Comparison of ENCODE assay signal across 9 cellular contexts in the genomic region with DNA sequence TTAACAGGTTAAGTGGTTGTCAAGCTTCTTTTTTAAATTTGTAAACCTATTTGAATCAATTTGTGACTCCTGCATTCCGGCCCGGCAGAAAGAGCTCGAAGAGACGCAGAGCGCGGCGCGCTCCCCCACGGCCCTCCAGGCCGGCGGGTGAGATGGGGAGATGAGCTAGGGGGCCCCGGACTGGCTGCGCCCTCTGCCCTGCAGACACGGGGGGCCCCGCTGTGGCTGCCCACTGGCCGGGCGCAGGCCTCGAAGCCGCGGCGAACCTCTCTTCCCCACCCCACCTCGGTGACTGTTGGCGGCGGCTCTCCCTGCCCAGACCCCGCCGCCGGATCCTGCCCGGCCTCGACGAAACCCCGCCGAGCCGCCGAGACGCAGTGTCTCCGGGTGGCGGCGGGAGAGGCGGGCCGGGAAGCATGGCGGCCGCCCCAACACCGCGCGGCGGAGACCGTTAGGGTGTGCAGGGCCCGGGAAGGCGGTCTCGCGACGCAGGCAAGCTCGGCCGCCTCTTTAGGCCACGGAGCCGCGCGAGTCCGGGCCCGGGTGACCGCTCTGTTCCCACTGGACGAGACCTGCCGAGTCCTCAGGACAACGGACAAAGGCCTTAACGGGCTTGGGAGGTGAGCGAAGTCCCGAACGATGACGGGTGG. TPM values are rescaled to one million over a fixed set of nuclear protein-coding genes. Genes with fewer than 3 reads are reported as not detected.
DNase-seq lines count a peak whose midpoint lies in the region; ATAC-seq, FAIRE-seq and TF ChIP-seq lines count a peak whose summit lies in the region.
"Had no signal": no experiment of that assay in that cellular context is flagged by ENCODE, and none has a peak within 500 bp of the region (broad histone marks: within the 10 kb centered on the region; RNA-seq: fewer than 3 reads in every experiment).

No MANE protein-coding gene starts in this region.

- intact Hi-C loops in body of pancreas (cut with DNase I) (no loop called here), kidney (cut with DNase I) (no loop called here)

- peak; percentile 6 for ATAC-seq in body of pancreas
- ATAC-seq in stimulated activated naive CD8-positive, alpha-beta T cell treated with anti-CD3 and anti-CD28 coated beads, Interleukin-15, amount 100 ng/mL, for 72 hours: no peak

- H3K36me3 ChIP-seq in body of pancreas (replicated peaks in 1 of 2; ENCODE audit: insufficient read depth in 1 of 2, low read depth in 2 of 2): no peaks in the 10 kb centered on the region
- H3K36me3 ChIP-seq in kidney (ENCODE audit: control insufficient read depth in 1 of 2, insufficient read depth in 2 of 2, low read length in 2 of 2): no peaks in the 10 kb centered on the region

- H3K27me3 Mint-ChIP-seq in stimulated activated naive CD8-positive, alpha-beta T cell treated with anti-CD3 and anti-CD28 coated beads, Interleukin-15, amount 100 ng/mL, for 72 hours: peaks cover 35% of the 10 kb centered on the region

- peak overlapping the region; percentile 4 to 69 for H3K9ac ChIP-seq in kidney (ENCODE audit: low read length in 2 of 2)

- WGBS in body of pancreas, 2 donors: 25 to 53% methylated on average over 20 to 65 of the region's 69 CpGs

- H3K4me3 Mint-ChIP-seq in stimulated activated naive CD8-positive, alpha-beta T cell treated with anti-CD3 and anti-CD28 coated beads, Interleukin-15, amount 100 ng/mL, for 72 hours: peak overlapping the region; percentile 19 to 68

- no peak overlapping the region for H3K4me3 ChIP-seq in body of pancreas
- H3K4me3 ChIP-seq in kidney (ENCODE audit: low read length in 2 of 2): peak overlapping the region; percentile 15 to 52

- no peaks in the 10 kb centered on the region for H3K9me3 ChIP-seq in body of pancreas
- H3K9me3 ChIP-seq in kidney (ENCODE audit: control insufficient read depth in 1 of 2, low read length in 2 of 2): no peaks in the 10 kb centered on the region

- TF ChIP-seq CTCF in body of pancreas (IDR thresholded peaks at IDR 0.05) (no peak), kidney (IDR thresholded peaks at IDR 0.05; ENCODE audit: borderline replicate concordance, extremely low read depth, insufficient read depth) (no peak)

- peaks cover 4% of the 10 kb centered on the region for H3K4me1 Mint-ChIP-seq in stimulated activated naive CD8-positive, alpha-beta T cell treated with anti-CD3 and anti-CD28 coated beads, Interleukin-15, amount 100 ng/mL, for 72 hours

- no peak for FAIRE-seq in kidney (lab: Jason Lieb, UNC)

- no peak for TF ChIP-seq POLR2A in body of pancreas (IDR thresholded peaks at IDR 0.05)

- no peaks in the 10 kb centered on the region for H3K9me3 Mint-ChIP-seq in stimulated activated naive CD8-positive, alpha-beta T cell treated with anti-CD3 and anti-CD28 coated beads, Interleukin-15, amount 100 ng/mL, for 72 hours

- no peaks in the 10 kb centered on the region for H3K4me1 ChIP-seq in body of pancreas
- peaks cover 0 to 6% of the 10 kb centered on the region in 2 donors for H3K4me1 ChIP-seq in kidney (ENCODE audit: control insufficient read depth in 1 of 2, insufficient read depth in 1 of 2, low read depth in 1 of 2, low read length in 2 of 2)

- H3K27me3 ChIP-seq in body of pancreas: no peaks in the 10 kb centered on the region

- DNase-seq in DMS53 (lab: John Stamatoyannopoulos, UW): peak; percentile 84
- no peak for DNase-seq in DMS53 treated with DMSO at 0.1 percent for 48 hours (lab: John Stamatoyannopoulos, UW; ENCODE audit: unreplicated experiment)
- DNase-seq in body of pancreas: no peak
- peak; percentile 77 for DNase-seq in kidney
- DNase-seq in stimulated activated naive CD8-positive, alpha-beta T cell treated with anti-CD3 and anti-CD28 coated beads, Interleukin-15, amount 100 ng/mL, for 72 hours: peak in 1 of 2 donors; percentile 42
- DNase-seq in A172 (ENCODE audit: low spot score): no peak
- DNase-seq in NCI-H2171 (lab: John Stamatoyannopoulos, UW): no peak
- DNase-seq in activated CD4-positive, CD25-positive, alpha-beta regulatory T cell treated with anti-CD3 and anti-CD28 coated beads, Interleukin-2, amount 50 U/mL, for 72 hours: no peak
- DNase-seq: activated CD4-positive, alpha-beta T cell treated with anti-CD3 and anti-CD28 coated beads for 48 hours had no signal

- no peak overlapping the region for H3K27ac ChIP-seq in body of pancreas
- peak overlapping the region; percentile 70 to 71 for H3K27ac ChIP-seq in kidney (ENCODE audit: low read depth in 2 of 2, low read length in 2 of 2)

- H3K27ac Mint-ChIP-seq in stimulated activated naive CD8-positive, alpha-beta T cell treated with anti-CD3 and anti-CD28 coated beads, Interleukin-15, amount 100 ng/mL, for 72 hours: peak overlapping the region in 1 of 2 donors; percentile 51

RNA-seq across cellular contexts. Expression of gene NUP42, which starts 24.1 kb away (rescaled TPM):
- total RNA-seq in body of pancreas: 10 to 100 TPM in 1 of 2 donors, 1 to 10 TPM in 1; 9.6 to 31.9 TPM
- 28.8 TPM for total RNA-seq in kidney
- polyA plus RNA-seq in kidney (ENCODE audit: insufficient read depth, low read depth, low replicate concordance): 24.8 TPM
- total RNA-seq in A172 (2014; rRNA removed; shearing (Covaris generic)): 67.8 and 70.4 TPM in 2 replicates

RNA-seq across cellular contexts. Expression of gene GPNMB, which starts 40.6 kb away (rescaled TPM):
- total RNA-seq in body of pancreas (10 to 100 TPM; 17.5 to 18.9 TPM), kidney (60.6 TPM)
- polyA plus RNA-seq in kidney (ENCODE audit: insufficient read depth, low read depth, low replicate concordance): 43.9 TPM
- 333 and 346 TPM in 2 replicates for total RNA-seq in A172 (2014; rRNA removed; shearing (Covaris generic))

Comparison
In these comparisons a context has a peak if more than half of its experiments do, and no peak if none do; other contexts are left out.
1. DNase-seq: peak in DMS53 (single experiment) and kidney (single experiment); none in DMS53 treated with DMSO at 0.1 percent for 48 hours (single experiment), body of pancreas (0 of 4), A172 (single experiment), NCI-H2171 (single experiment) and activated CD4-positive, CD25-positive, alpha-beta regulatory T cell treated with anti-CD3 and anti-CD28 coated beads, Interleukin-2, amount 50 U/mL, for 72 hours (single experiment).
2. H3K27ac ChIP-seq: peak in kidney (2 of 2); none in body of pancreas (0 of 4).
3. H3K4me3 ChIP-seq: peak in kidney (2 of 2); none in body of pancreas (0 of 2).